Comparison of ENCODE assay signal across 17 cellular contexts in genomic region chr21:31538821-31539220, GRCh38.
"Had no signal": no experiment of that assay in that cellular context is flagged by ENCODE, and none has a peak within 500 bp of the region (broad histone marks: within the 10 kb centered on the region; RNA-seq: fewer than 3 reads in every experiment).

No MANE protein-coding gene starts in this region.

- DNase-seq: activated CD4-positive, alpha-beta T cell treated with anti-CD3 and anti-CD28 coated beads for 4 hours; activated CD8-positive, alpha-beta T cell treated with anti-CD3 and anti-CD28 coated beads for 36 hours; activated effector memory CD4-positive, alpha-beta T cell treated with anti-CD3 and anti-CD28 coated beads, Interleukin-2, amount 50 U/mL, for 16 hours; activated T-cell treated with anti-CD3 and anti-CD28 coated beads, Interleukin-2, amount 50 U/mL, for 48 hours; central memory CD4-positive, alpha-beta T cell; colonic mucosa; hippocampal formation; mesendoderm; occipital lobe; right cardiac atrium; small intestine; stimulated activated CD4-positive, alpha-beta T cell treated with anti-CD3 and anti-CD28 coated beads, Interleukin-4, amount 100 ng/mL, for 4 hours; stimulated activated CD8-positive, alpha-beta memory T cell treated with anti-CD3 and anti-CD28 coated beads, Interleukin-4, amount 100 ng/mL, for 48 hours; stimulated activated naive CD4-positive, alpha-beta T cell treated with Interleukin-2 at 50 U/mL for 16 hours; substantia nigra had no signal

- ATAC-seq: activated CD8-positive, alpha-beta T cell treated with anti-CD3 and anti-CD28 coated beads for 36 hours; esophagus mucosa; natural killer cell treated with Interleukin-12 subunit alpha and Interleukin-12 subunit beta and Interleukin-15 and Interleukin-18, amount 100 ng/mL, for 72 hours; right cardiac atrium had no signal
